ENCODE assay signal across 10 cellular contexts in genomic region chr6:108157234-108157971, GRCh38. TPM values are rescaled to one million over a fixed set of nuclear protein-coding genes. Genes with fewer than 3 reads are reported as not detected.
A peak's percentile ranks its signal among the peaks of the same experiment; 100 is the strongest.
DNase-seq lines count a peak whose midpoint lies in the region; ATAC-seq, FAIRE-seq and TF ChIP-seq lines count a peak whose summit lies in the region.
"Had no signal": no experiment of that assay in that cellular context is flagged by ENCODE, and none has a peak within 500 bp of the region (broad histone marks: within the 10 kb centered on the region; RNA-seq: fewer than 3 reads in every experiment).

No MANE protein-coding gene starts in this region.

- CTCF ChIA-PET in HepG2 (lab: Yijun Ruan, JAX; ENCODE audit: low intra/inter-chr PET ratio, low total read pairs): no interaction called here

- ATAC-seq in HepG2 (peak; percentile 68), thoracic aorta (ENCODE audit: insufficient number of reproducible peaks, low FRiP score, low read depth) (no peak), aorta (ENCODE audit: low FRiP score) (no peak)

- H3K9me3 ChIP-seq in HepG2 (ENCODE audit: low read length) (no peaks in the 10 kb centered on the region), thoracic aorta (no peaks in the 10 kb centered on the region), aorta (ENCODE audit: control insufficient read depth, low read length) (no peaks in the 10 kb centered on the region)

- peak overlapping the region; percentile 30 to 66 (median 40); a peak in 5 of 6 replicates for H3K4me3 ChIP-seq in HepG2 (replicated peaks in 1 of 3; ENCODE audit: insufficient read depth in 1 of 3, low read depth in 2 of 3, low read length in 3 of 3)
- peak overlapping the region; percentile 63 for H3K4me3 ChIP-seq in thoracic aorta
- peak overlapping the region in 1 of 2 donors; percentile 19 for H3K4me3 ChIP-seq in aorta (ENCODE audit: low read length in 2 of 2)
- H3K4me3 ChIP-seq: SK-N-MC had no signal

- no peak overlapping the region for H3K27ac Mint-ChIP-seq in activated naive CD4-positive, alpha-beta T cell treated with anti-CD3 and anti-CD28 coated beads, Interleukin-2, amount 50 U/mL, for 24 hours
- no peak overlapping the region for H3K27ac Mint-ChIP-seq in activated naive CD8-positive, alpha-beta T cell treated with anti-CD3 and anti-CD28 coated beads for 36 hours

- H3K36me3 Mint-ChIP-seq in activated naive CD4-positive, alpha-beta T cell treated with anti-CD3 and anti-CD28 coated beads, Interleukin-2, amount 50 U/mL, for 24 hours: peaks cover 5% of the 10 kb centered on the region
- H3K36me3 Mint-ChIP-seq in activated naive CD8-positive, alpha-beta T cell treated with anti-CD3 and anti-CD28 coated beads for 36 hours: peaks cover 3% of the 10 kb centered on the region

- POLR2A ChIA-PET in HepG2 (lab: Yijun Ruan, JAX): no interaction called here

- in situ Hi-C loops in HepG2 (cut with HindIII; ENCODE audit: extremely low pct_ligation_motif_present, low pct_unique_long_range_greater_than_20kb): no loop called here

- no peak overlapping the region for H3K9ac ChIP-seq in HepG2 (ENCODE audit: insufficient read depth, low read depth, low read length)

- WGBS in HepG2 (ENCODE audit: low lambda C conversion rate): 10% methylated on average over 6 of the region's 59 CpGs
- WGBS in aorta, 2 donors: 4 to 5% methylated on average over 56 to 59 of the region's 59 CpGs

- H4K20me1 ChIP-seq in HepG2 (ENCODE audit: insufficient read depth, low read length): no peaks in the 10 kb centered on the region; the same call in 1 of the 2 replicates

- no peak for TF ChIP-seq CTCF in HepG2 (CRISPR knock-in tag; IDR thresholded peaks at IDR 0.05)
- no peak for TF ChIP-seq CTCF in thoracic aorta (IDR thresholded peaks at IDR 0.05)

- peak overlapping the region; percentile 44 for H3K4me3 Mint-ChIP-seq in activated naive CD4-positive, alpha-beta T cell treated with anti-CD3 and anti-CD28 coated beads, Interleukin-2, amount 50 U/mL, for 24 hours
- H3K4me3 Mint-ChIP-seq in activated naive CD8-positive, alpha-beta T cell treated with anti-CD3 and anti-CD28 coated beads for 36 hours: peak overlapping the region; percentile 40

- no peak overlapping the region for H3K27ac ChIP-seq in HepG2 (ENCODE audit: extremely low read length, insufficient read depth, low read length)
- H3K27ac ChIP-seq in thoracic aorta: no peak overlapping the region
- H3K27ac ChIP-seq in aorta (ENCODE audit: low read depth in 1 of 2, low read length in 2 of 2): no peak overlapping the region
- H3K27ac ChIP-seq: SK-N-MC had no signal

- intact Hi-C loops in HepG2 (cut with micrococcal nuclease; ENCODE audit: unreplicated experiment) (no loop called here), aorta (cut with DNase I) (no loop called here)

- H3K27me3 ChIP-seq in HepG2 (ENCODE audit: control insufficient read depth in 1 of 2, insufficient read depth in 2 of 2, low read length in 2 of 2): peaks cover 6 to 62% of the 10 kb centered on the region in 2 experiments
- peaks cover 18% of the 10 kb centered on the region for H3K27me3 ChIP-seq in thoracic aorta (replicated peaks; ENCODE audit: insufficient read depth)
- H3K27me3 ChIP-seq in aorta (ENCODE audit: control insufficient read depth in 1 of 2, insufficient read depth in 2 of 2, low read length in 1 of 2): peaks cover 0 to 3% of the 10 kb centered on the region in 2 donors

- H3K9me3 Mint-ChIP-seq in activated naive CD4-positive, alpha-beta T cell treated with anti-CD3 and anti-CD28 coated beads, Interleukin-2, amount 50 U/mL, for 24 hours: peaks cover 4% of the 10 kb centered on the region
- no peaks in the 10 kb centered on the region for H3K9me3 Mint-ChIP-seq in activated naive CD8-positive, alpha-beta T cell treated with anti-CD3 and anti-CD28 coated beads for 36 hours

- no peak for TF ChIP-seq POLR2A in HepG2 (IDR thresholded peaks at IDR 0.05; ENCODE audit: insufficient read depth in 1 of 2, low read depth in 2 of 2, low read length in 2 of 2)

- peaks cover 16% of the 10 kb centered on the region for H3K4me1 Mint-ChIP-seq in activated naive CD4-positive, alpha-beta T cell treated with anti-CD3 and anti-CD28 coated beads, Interleukin-2, amount 50 U/mL, for 24 hours
- peaks cover 14% of the 10 kb centered on the region for H3K4me1 Mint-ChIP-seq in activated naive CD8-positive, alpha-beta T cell treated with anti-CD3 and anti-CD28 coated beads for 36 hours

- H3K4me1 ChIP-seq in HepG2 (ENCODE audit: insufficient read depth, low read length) (peaks cover 21% of the 10 kb centered on the region), thoracic aorta (ENCODE audit: control insufficient read depth in 1 of 2, low read depth in 2 of 2) (peaks cover 6 to 13% of the 10 kb centered on the region in 2 donors), aorta (ENCODE audit: control insufficient read depth in 1 of 2, insufficient read depth in 2 of 2, low read length in 2 of 2) (no peaks in the 10 kb centered on the region)

- H3K27me3 Mint-ChIP-seq in activated naive CD4-positive, alpha-beta T cell treated with anti-CD3 and anti-CD28 coated beads, Interleukin-2, amount 50 U/mL, for 24 hours: peaks cover 73% of the 10 kb centered on the region
- H3K27me3 Mint-ChIP-seq in activated naive CD8-positive, alpha-beta T cell treated with anti-CD3 and anti-CD28 coated beads for 36 hours: peaks cover 98% of the 10 kb centered on the region

- no peak overlapping the region for H2AFZ ChIP-seq in HepG2 (ENCODE audit: low read length)

- DNase-seq in activated naive CD4-positive, alpha-beta T cell treated with anti-CD3 and anti-CD28 coated beads, Interleukin-2, amount 50 U/mL, for 16 hours: no peak
- DNase-seq in activated naive CD8-positive, alpha-beta T cell treated with anti-CD3 and anti-CD28 coated beads for 36 hours: no peak
- DNase-seq in HepG2 (ENCODE audit: low spot score): no peak
- DNase-seq in thoracic aorta (ENCODE audit: low spot score): no peak
- no peak for DNase-seq in aorta
- DNase-seq in SHP77 (lab: John Stamatoyannopoulos, UW): no peak
- DNase-seq in NCI-H1105 treated with DMSO at 0.1 percent for 48 hours (lab: John Stamatoyannopoulos, UW): no peak
- DNase-seq: KG1 had no signal

- TF ChIP-seq RAD21 in HepG2 (CRISPR knock-in tag; IDR thresholded peaks at IDR 0.05): no peak

- no peaks in the 10 kb centered on the region for H3K79me2 ChIP-seq in HepG2 (ENCODE audit: insufficient read depth, low read length)

- FAIRE-seq in HepG2 (lab: Jason Lieb, UNC): no peak

- H3K4me2 ChIP-seq in HepG2 (ENCODE audit: low read depth, low read length): peak overlapping the region; percentile 76

- no TSS peak for BruUV-seq in HepG2 (replicated peaks; lab: Mats Ljungman, UMichigan)

- no peak for TF ChIP-seq EP300 in HepG2 (IDR thresholded peaks at IDR 0.05; ENCODE audit: low read depth in 2 of 2, low read length in 2 of 2)
- no peak for TF ChIP-seq EP300 in HepG2 (CRISPR knock-in tag; IDR thresholded peaks at IDR 0.05; ENCODE audit: borderline replicate concordance)

- H3K36me3 ChIP-seq in HepG2 (replicated peaks in 1 of 2; ENCODE audit: control insufficient read depth in 1 of 2, insufficient read depth in 2 of 2, low read length in 2 of 2) (no peaks in the 10 kb centered on the region), thoracic aorta (no peaks in the 10 kb centered on the region), aorta (ENCODE audit: control insufficient read depth in 1 of 2, insufficient read depth in 2 of 2, low read length in 1 of 2) (no peaks in the 10 kb centered on the region)

TF ChIP-seq in HepG2, 621 proteins besides CTCF, POLR2A, EP300 and RAD21 (continues in another document):
- TF ChIP-seq ADNP (CRISPR knock-in tag; IDR thresholded peaks at IDR 0.05) (no peak), FOXP4 (CRISPR knock-in tag; IDR thresholded peaks at IDR 0.05) (no peak), ZFY (CRISPR knock-in tag; IDR thresholded peaks at IDR 0.05) (0 out of 2 replicates have a peak, but pooled peaks have one; percentile 23)

RNA-seq across cellular contexts. Expression of gene NR2E1, which starts 8.4 kb away (rescaled TPM):
- total RNA-seq in activated naive CD8-positive, alpha-beta T cell treated with anti-CD3 and anti-CD28 coated beads for 36 hours: not detected
- total RNA-seq in HepG2 (2016; rRNA removed; fragmentation: Illumina TruSeq; extraction: Trizol): not detected in 2 replicates
- total RNA-seq in HepG2 (2016; cell fraction: cytosol; rRNA removed; fragmentation: Illumina TruSeq; extraction: Trizol; ENCODE audit: low read depth): not detected in 2 replicates
- not detected in 2 replicates for total RNA-seq in HepG2 (2016; cell fraction: insoluble cytoplasmic fraction; rRNA removed; fragmentation: Illumina TruSeq; extraction: Trizol)
- not detected in 2 replicates for total RNA-seq in HepG2 (2016; cell fraction: membrane; rRNA removed; fragmentation: Illumina TruSeq; extraction: Trizol)
- total RNA-seq in HepG2 (2016; cell fraction: nucleus; rRNA removed; fragmentation: Illumina TruSeq; extraction: Trizol): not detected in 2 replicates
- not detected in 2 replicates for polyA plus RNA-seq in HepG2 (2011; rRNA removed)
- not detected in 2 replicates for polyA plus RNA-seq in HepG2 (2011; cell fraction: cytosol; rRNA removed)
- not detected in 2 replicates for polyA plus RNA-seq in HepG2 (2011; cell fraction: nucleus; rRNA removed)
- not detected in 2 replicates for polyA plus RNA-seq in HepG2 (2012)
- polyA plus RNA-seq in HepG2 (2016; cell fraction: cytosol; fragmentation: Illumina TruSeq; extraction: Trizol; ENCODE audit: low read depth): not detected in 2 replicates
- not detected in 2 replicates for polyA plus RNA-seq in HepG2 (2016; cell fraction: insoluble cytoplasmic fraction; fragmentation: Illumina TruSeq; extraction: Trizol; ENCODE audit: low read depth)
- polyA plus RNA-seq in HepG2 (2016; cell fraction: membrane; fragmentation: Illumina TruSeq; extraction: Trizol; ENCODE audit: low read depth): not detected in 2 replicates
- polyA plus RNA-seq in HepG2 (2016; cell fraction: nucleus; fragmentation: Illumina TruSeq; extraction: Trizol; ENCODE audit: insufficient read depth, low read depth): not detected in 2 replicates
- polyA minus RNA-seq in HepG2 (2011; rRNA and poly(A)+ RNA removed; ENCODE audit: low replicate concordance): not detected in 2 replicates
- not detected in 2 replicates for polyA minus RNA-seq in HepG2 (2011; cell fraction: cytosol; rRNA and poly(A)+ RNA removed)
- not detected in 2 replicates for polyA minus RNA-seq in HepG2 (2011; cell fraction: nucleus; rRNA and poly(A)+ RNA removed)
- total RNA-seq in thoracic aorta: not detected
- total RNA-seq in aorta: not detected
- polyA plus RNA-seq in aorta: not detected
